In genomic region chr9:128771745-128772519, GRCh38 we compare ENCODE assay signal across 1 cellular context.
TF ChIP-seq lines count a peak whose summit lies in the region.

ZER1 (minus strand) TSS chr9:128771927; CDS start chr9:128755565, 16,362 bp downstream.

TF ChIP-seq in K562, 482 proteins besides CTCF, POLR2A, EP300 and RAD21 (continued from another document):
- TF ChIP-seq ZMIZ1 (IDR thresholded peaks at IDR 0.05; ENCODE audit: low read depth in 2 of 2, low read length in 2 of 2) = peak in 1 of 2 experiments; percentile 54; a peak in 1 of 4 replicates
- no peak for TF ChIP-seq CTCFL (IDR thresholded peaks at IDR 0.05; ENCODE audit: borderline replicate concordance, insufficient read depth, low read depth, low read length, poor library complexity, severe bottlenecking)
- TF ChIP-seq E2F6 (IDR thresholded peaks at IDR 0.05; ENCODE audit: borderline replicate concordance in 1 of 2, extremely low read depth in 1 of 2, insufficient read depth in 1 of 2, insufficient read length in 1 of 2, low read depth in 1 of 2, low read length in 1 of 2, poor library complexity in 1 of 2, severe bottlenecking in 1 of 2) = peak in 1 of 2 experiments; percentile 79
- TF ChIP-seq GTF2A2 (tag; IDR thresholded peaks at IDR 0.05) = peak; percentile 81
- no peak for TF ChIP-seq ZNF23 (CRISPR knock-in tag; IDR thresholded peaks at IDR 0.05)
- TF ChIP-seq ZNF76 (CRISPR knock-in tag; IDR thresholded peaks at IDR 0.05; ENCODE audit: borderline replicate concordance) = peak; percentile 43; the same call in 1 of the 2 replicates
- TF ChIP-seq ZNF583 (CRISPR knock-in tag; IDR thresholded peaks at IDR 0.05) = 0 out of 2 replicates have a peak, but pooled peaks have one; percentile 57
- peak; percentile 67; the same call in 1 of the 2 replicates for TF ChIP-seq RNF2 (IDR thresholded peaks at IDR 0.05)
TF ChIP-seq in K562: peak in this region for 177.
